In genomic region chr1:225745231-225745630, GRCh38 we compare ENCODE assay signal across 27 cellular contexts. TPM values are rescaled to one million over a fixed set of nuclear protein-coding genes. Genes with fewer than 3 reads are reported as not detected.
DNase-seq lines count a peak whose midpoint lies in the region; ATAC-seq and TF ChIP-seq lines count a peak whose summit lies in the region.
"Had no signal": no experiment of that assay in that cellular context is flagged by ENCODE, and none has a peak within 500 bp of the region (broad histone marks: within the 10 kb centered on the region; RNA-seq: fewer than 3 reads in every experiment).

No MANE protein-coding gene starts in this region.

- H3K27ac ChIP-seq in breast epithelium (peak overlapping the region; percentile 40 to 66), ascending aorta (peak overlapping the region; percentile 91 to 95), osteoblast (ENCODE audit: low read depth, low read length) (no peak overlapping the region), vagina (peak overlapping the region; percentile 78)
- H3K27ac ChIP-seq: BLaER1, foreskin keratinocyte, hepatocyte, KMS-11, left lung had no signal

- H3K27me3 ChIP-seq in breast epithelium (no peaks in the 10 kb centered on the region), ascending aorta (no peaks in the 10 kb centered on the region), osteoblast (ENCODE audit: insufficient read depth, low read length) (no peaks in the 10 kb centered on the region), vagina (no peaks in the 10 kb centered on the region)
- H3K27me3 ChIP-seq: BLaER1, foreskin keratinocyte, hepatocyte, left lung, ovary had no signal

- no peaks in the 10 kb centered on the region for H3K79me2 ChIP-seq in osteoblast (ENCODE audit: insufficient read depth, low read length)
- H3K79me2 ChIP-seq: hepatocyte had no signal

- peak overlapping the region; percentile 60 for H2AFZ ChIP-seq in osteoblast (ENCODE audit: low read length)
- H2AFZ ChIP-seq: hepatocyte had no signal

- no peaks in the 10 kb centered on the region for H3K27me3 Mint-ChIP-seq in MCF 10A (ENCODE audit: insufficient read depth, unreplicated experiment)
- H3K27me3 Mint-ChIP-seq: activated B cell treated with CpG ODN at 0.5 μM for 24 hours; activated naive CD8-positive, alpha-beta T cell; stimulated activated naive CD8-positive, alpha-beta T cell treated with anti-CD3 and anti-CD28 coated beads, Interleukin-15, amount 100 ng/mL, for 72 hours had no signal

- H3K9me3 ChIP-seq in breast epithelium (no peaks in the 10 kb centered on the region), ascending aorta (no peaks in the 10 kb centered on the region), osteoblast (ENCODE audit: low read depth, low read length) (no peaks in the 10 kb centered on the region), vagina (no peaks in the 10 kb centered on the region)
- H3K9me3 ChIP-seq: BLaER1, HAP-1, left lung, ovary had no signal

- TF ChIP-seq POLR2A in breast epithelium (IDR thresholded peaks at IDR 0.05) (no peak), vagina (IDR thresholded peaks at IDR 0.05) (no peak)

- no peaks in the 10 kb centered on the region for H4K20me1 ChIP-seq in osteoblast (ENCODE audit: insufficient read depth, low read length)
- H4K20me1 ChIP-seq: BLaER1 had no signal

- TF ChIP-seq CTCF in breast epithelium (IDR thresholded peaks at IDR 0.05) (no peak), MCF 10A (IDR thresholded peaks at IDR 0.05; ENCODE audit: unreplicated experiment) (no peak), ascending aorta (IDR thresholded peaks at IDR 0.05) (no peak), osteoblast (IDR thresholded peaks at IDR 0.05; ENCODE audit: extremely low read depth, low read depth, low read length) (no peak), vagina (IDR thresholded peaks at IDR 0.05) (no peak)

- BruUV-seq in MCF 10A (replicated peaks; lab: Mats Ljungman, UMichigan), result no TSS peak

- H3K36me3 Mint-ChIP-seq in MCF 10A (ENCODE audit: insufficient read depth, unreplicated experiment), result no peaks in the 10 kb centered on the region
- H3K36me3 Mint-ChIP-seq: activated naive CD8-positive, alpha-beta T cell; natural killer cell had no signal

- no peak for ATAC-seq in HG03095 (IDR thresholded peaks at IDR 0.05; ENCODE audit: unreplicated experiment)
- ATAC-seq: foreskin keratinocyte; left lung; natural killer cell; right cardiac atrium; stimulated activated naive CD8-positive, alpha-beta T cell treated with anti-CD3 and anti-CD28 coated beads, Interleukin-15, amount 100 ng/mL, for 72 hours had no signal

- intact Hi-C loops in breast epithelium (cut with DNase I; ENCODE audit: low total_unique reads) (no loop called here), MCF 10A (cut with micrococcal nuclease) (no loop called here), ascending aorta (cut with DNase I) (no loop called here), vagina (cut with DNase I) (no loop called here)

- POLR2A ChIA-PET in MCF 10A (lab: Yijun Ruan, JAX), result interaction anchor here (1.0 to 9.1 kb wide), 8 partner anchors 8 to 230 kb away, joined by 3 to 162 read pairs (median 19); partner anchors contain the start of gene ENAH

- H3K4me1 Mint-ChIP-seq in MCF 10A (ENCODE audit: insufficient read depth, unreplicated experiment), result peaks cover 29% of the 10 kb centered on the region
- H3K4me1 Mint-ChIP-seq: activated B cell treated with CpG ODN at 0.5 μM for 24 hours; stimulated activated naive CD8-positive, alpha-beta T cell treated with anti-CD3 and anti-CD28 coated beads, Interleukin-15, amount 100 ng/mL, for 72 hours had no signal

- no peak overlapping the region for H3K27ac Mint-ChIP-seq in MCF 10A (ENCODE audit: low read depth, unreplicated experiment)
- H3K27ac Mint-ChIP-seq: activated B cell treated with CpG ODN at 0.5 μM for 24 hours; activated naive CD8-positive, alpha-beta T cell; activated T-helper 1 cell treated with anti-CD3 and anti-CD28 coated beads, Interleukin-12 subunit alpha, Interleukin-12 subunit beta, Interleukin-2, Interleukin-4 antibody, amounts not matched to agents 30 ng/mL and 10 ng/mL and 1 ng/mL, durations not matched to agents 14 hours and 24 hours and 36 hours; natural killer cell; stimulated activated naive CD8-positive, alpha-beta T cell treated with anti-CD3 and anti-CD28 coated beads, Interleukin-15, amount 100 ng/mL, for 72 hours had no signal

- no peaks in the 10 kb centered on the region for H3K9me3 Mint-ChIP-seq in MCF 10A (ENCODE audit: unreplicated experiment)
- H3K9me3 Mint-ChIP-seq: activated B cell treated with CpG ODN at 0.5 μM for 24 hours; activated T-helper 1 cell treated with anti-CD3 and anti-CD28 coated beads, Interleukin-12 subunit alpha, Interleukin-12 subunit beta, Interleukin-2, Interleukin-4 antibody, amounts not matched to agents 30 ng/mL and 10 ng/mL and 1 ng/mL, durations not matched to agents 14 hours and 24 hours and 36 hours; natural killer cell; stimulated activated naive CD8-positive, alpha-beta T cell treated with anti-CD3 and anti-CD28 coated beads, Interleukin-15, amount 100 ng/mL, for 72 hours had no signal

- no peak for DNase-seq in breast epithelium (ENCODE audit: low spot score in 2 of 2)
- DNase-seq in MCF 10A (ENCODE audit: unreplicated experiment), result no peak
- DNase-seq in ascending aorta (ENCODE audit: low spot score in 2 of 2), result no peak
- DNase-seq in osteoblast (ENCODE audit: insufficient read length, low spot score, missing footprints), result no peak
- DNase-seq in vagina (ENCODE audit: extremely low spot score in 2 of 2), result no peak
- DNase-seq in UCSD-AML1 (lab: John Stamatoyannopoulos, UW; ENCODE audit: unreplicated experiment), result no peak
- DNase-seq in inferior parietal cortex (ENCODE audit: extremely low spot score), result no peak
- DNase-seq: activated B cell treated with CpG ODN at 0.5 μM for 24 hours; activated CD4-positive, alpha-beta T cell treated with anti-CD3 and anti-CD28 coated beads, Interleukin-2, amount 50 U/mL, for 4 hours; cerebellar nuclear complex; foreskin keratinocyte; left lung; midbrain; natural killer cell; NCI-H2029 treated with DMSO at 0.1 percent for 48 hours; NCI-H345; OCI-M1; ovary; right cardiac atrium; stimulated activated naive CD8-positive, alpha-beta T cell treated with anti-CD3 and anti-CD28 coated beads, Interleukin-15, amount 100 ng/mL, for 72 hours had no signal

- H3K36me3 ChIP-seq in breast epithelium (no peaks in the 10 kb centered on the region), ascending aorta (no peaks in the 10 kb centered on the region), osteoblast (ENCODE audit: insufficient read depth, low read length) (no peaks in the 10 kb centered on the region), vagina (no peaks in the 10 kb centered on the region)
- H3K36me3 ChIP-seq: BLaER1, HAP-1, left lung, ovary had no signal

- H3K4me1 ChIP-seq in breast epithelium (no peaks in the 10 kb centered on the region), ascending aorta (peaks cover 5 to 16% of the 10 kb centered on the region in 2 donors), osteoblast (ENCODE audit: insufficient read depth, low read length) (peaks cover 17% of the 10 kb centered on the region), vagina (peaks cover 29% of the 10 kb centered on the region)
- H3K4me1 ChIP-seq: BLaER1, HAP-1 had no signal

- CTCF ChIA-PET in MCF 10A (lab: Yijun Ruan, JAX), result interaction anchor here (0.6 to 5.1 kb wide), 8 partner anchors 8 to 264 kb away, joined by 3 to 50 read pairs (median 4); partner anchors contain the start of gene SRP9

- H3K4me3 Mint-ChIP-seq in MCF 10A (ENCODE audit: unreplicated experiment), result no peak overlapping the region
- H3K4me3 Mint-ChIP-seq: activated B cell treated with CpG ODN at 0.5 μM for 24 hours; activated naive CD8-positive, alpha-beta T cell; activated T-helper 1 cell treated with anti-CD3 and anti-CD28 coated beads, Interleukin-12 subunit alpha, Interleukin-12 subunit beta, Interleukin-2, Interleukin-4 antibody, amounts not matched to agents 30 ng/mL and 10 ng/mL and 1 ng/mL, durations not matched to agents 14 hours and 24 hours and 36 hours; natural killer cell; stimulated activated naive CD8-positive, alpha-beta T cell treated with anti-CD3 and anti-CD28 coated beads, Interleukin-15, amount 100 ng/mL, for 72 hours had no signal

- no peak overlapping the region for H3K4me2 ChIP-seq in osteoblast (ENCODE audit: insufficient read depth, low read length)
- H3K4me2 ChIP-seq: BLaER1, hepatocyte had no signal

- H3K4me3 ChIP-seq in breast epithelium, result no peak overlapping the region
- no peak overlapping the region for H3K4me3 ChIP-seq in ascending aorta
- H3K4me3 ChIP-seq in osteoblast (ENCODE audit: insufficient read depth, low read length), result no peak overlapping the region
- no peak overlapping the region for H3K4me3 ChIP-seq in vagina
- H3K4me3 ChIP-seq: BLaER1, HAP-1, hepatocyte, left lung, ovary had no signal

RNA-seq across cellular contexts. Expression of gene SRP9, which starts 32.4 kb away (rescaled TPM):
- total RNA-seq in breast epithelium, result 100 to 1,000 TPM; 168 to 251 (median 205) TPM
- 417 and 511 TPM in 2 replicates for total RNA-seq in MCF 10A (2022)
- 49.4 TPM for total RNA-seq in ascending aorta
- 174 and 178 TPM in 2 replicates for total RNA-seq in osteoblast
- 120 TPM for total RNA-seq in vagina
